9 cellular contexts compared by ENCODE assay signal in the genomic region with DNA sequence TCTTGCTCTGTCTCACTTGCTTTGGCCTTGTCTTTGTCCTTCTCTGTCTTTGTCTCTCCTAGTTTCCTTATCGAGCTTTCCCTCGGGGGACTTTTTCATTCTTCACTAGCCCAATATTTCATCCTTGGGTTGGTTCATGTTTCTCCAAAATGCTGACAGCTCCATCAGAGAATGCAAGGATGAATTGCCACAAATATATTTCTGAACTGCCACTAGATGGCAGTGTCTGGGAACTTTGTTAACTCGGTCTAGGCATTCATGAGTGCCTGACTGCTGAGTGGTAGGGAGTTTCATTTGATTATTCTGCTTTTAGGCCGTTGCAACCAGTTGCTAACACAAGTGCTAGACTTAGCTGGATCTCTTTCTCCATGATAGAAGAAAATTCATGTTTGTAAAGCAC.
DNase-seq lines count a peak whose midpoint lies in the region; ATAC-seq and TF ChIP-seq lines count a peak whose summit lies in the region.
"Had no signal": no experiment of that assay in that cellular context is flagged by ENCODE, and none has a peak within 500 bp of the region (broad histone marks: within the 10 kb centered on the region; RNA-seq: fewer than 3 reads in every experiment).

No MANE protein-coding gene starts in this region.

- no peak overlapping the region for H3K27ac ChIP-seq in HCT116 (ENCODE audit: low read depth, low read length)
- H3K27ac ChIP-seq in naive thymus-derived CD4-positive, alpha-beta T cell (ENCODE audit: low read depth, low read length): no peak overlapping the region

- RAD21 ChIA-PET in HCT116 (lab: Charles Lee; ENCODE audit: low non-redundant PET in 1 of 2, low total read pairs in 2 of 2, uncharacterized antibody in 2 of 2, unreplicated experiment in 2 of 2): no interaction called here

- H3K4me1 ChIP-seq in HCT116 (ENCODE audit: control insufficient read depth in 1 of 2, insufficient read depth in 2 of 2, low read length in 2 of 2): no peaks in the 10 kb centered on the region
- no peaks in the 10 kb centered on the region for H3K4me1 ChIP-seq in naive thymus-derived CD4-positive, alpha-beta T cell (ENCODE audit: control insufficient read depth in 2 of 2, insufficient read depth in 2 of 2, low read length in 2 of 2)

- H3K4me3 ChIP-seq in HCT116 (replicated peaks in 1 of 2; ENCODE audit: low read depth in 1 of 2, low read length in 2 of 2): no peak overlapping the region
- no peak overlapping the region for H3K4me3 ChIP-seq in naive thymus-derived CD4-positive, alpha-beta T cell (ENCODE audit: low read length)

- peak; percentile 67; the same call in 1 of the 2 replicates for ATAC-seq in HCT116
- peak; percentile 63 for ATAC-seq in esophagus mucosa
- ATAC-seq in naive thymus-derived CD4-positive, alpha-beta T cell: peak; percentile 63
- no peak for ATAC-seq in GM18520 (IDR thresholded peaks at IDR 0.05; ENCODE audit: unreplicated experiment)

- H3K9me2 ChIP-seq in HCT116 (ENCODE audit: insufficient read depth): no peaks in the 10 kb centered on the region

- no peaks in the 10 kb centered on the region for H3K27me3 Mint-ChIP-seq in naive thymus-derived CD4-positive, alpha-beta T cell
- H3K27me3 Mint-ChIP-seq: activated naive CD4-positive, alpha-beta T cell treated with anti-CD3 and anti-CD28 coated beads, Interleukin-2, amount 50 U/mL, for 24 hours had no signal

- H3K36me3 Mint-ChIP-seq in naive thymus-derived CD4-positive, alpha-beta T cell: peaks cover 0 to 3% (median 0%) of the 10 kb centered on the region in 5 donors
- H3K36me3 Mint-ChIP-seq: activated naive CD4-positive, alpha-beta T cell treated with anti-CD3 and anti-CD28 coated beads, Interleukin-2, amount 50 U/mL, for 24 hours had no signal

- intact Hi-C loops in HCT116 (cut with micrococcal nuclease): loop anchor here (2.0 kb wide), 1 partner anchor 320 kb away; no protein-coding TSS in a partner anchor
- intact Hi-C loops in naive thymus-derived CD4-positive, alpha-beta T cell (cut with micrococcal nuclease): loop anchor here (1.0 to 10.0 kb wide), 11 partner anchors 66 to 450 kb away; partner anchors contain the start of gene MBNL3 (in 1 of the 2)

- no peak overlapping the region for H3K27ac Mint-ChIP-seq in naive thymus-derived CD4-positive, alpha-beta T cell
- H3K27ac Mint-ChIP-seq: activated naive CD4-positive, alpha-beta T cell treated with anti-CD3 and anti-CD28 coated beads, Interleukin-2, amount 50 U/mL, for 24 hours had no signal

- TF ChIP-seq CTCF in GM10266 (IDR thresholded peaks at IDR 0.05; ENCODE audit: control insufficient read depth, insufficient read depth, low read depth, missing control alignments): peak; percentile 51
- TF ChIP-seq CTCF in HCT116 (IDR thresholded peaks at IDR 0.05 in 2 of 3, conservative IDR thresholded peaks at IDR 0.05 in 1 of 3; ENCODE audit: borderline replicate concordance in 1 of 3, insufficient read depth in 1 of 3, low read depth in 2 of 3, low read length in 2 of 3): peak; percentile 38 to 51 (median 43); a peak in 4 of 6 replicates

- peak; percentile 49 for TF ChIP-seq RAD21 in HCT116 (IDR thresholded peaks at IDR 0.05; ENCODE audit: low read depth)

- no peak overlapping the region for H3K4me3 Mint-ChIP-seq in naive thymus-derived CD4-positive, alpha-beta T cell
- H3K4me3 Mint-ChIP-seq: activated naive CD4-positive, alpha-beta T cell treated with anti-CD3 and anti-CD28 coated beads, Interleukin-2, amount 50 U/mL, for 24 hours had no signal

- in situ Hi-C loops in SK-MEL-5 (cut with HindIII; ENCODE audit: low pct_unique_long_range_greater_than_20kb, low sequenced_read_pairs): no loop called here

- H3K4me1 Mint-ChIP-seq in naive thymus-derived CD4-positive, alpha-beta T cell: peaks cover 0 to 2% (median 0%) of the 10 kb centered on the region in 7 donors

- CTCF ChIA-PET in HCT116 (lab: Charles Lee): interaction anchor here (0.6 to 1.4 kb wide), 16 partner anchors 8 to 451 kb away, joined by 3 to 8 read pairs (median 3); no protein-coding TSS in a partner anchor
- CTCF ChIA-PET in naive thymus-derived CD4-positive, alpha-beta T cell (lab: Charles Lee): interaction anchor here (0.6 to 2.8 kb wide), 14 partner anchors 10 to 1193 kb away, joined by 3 to 38 read pairs (median 4); no protein-coding TSS in a partner anchor

- H3K36me3 ChIP-seq in HCT116 (ENCODE audit: control insufficient read depth in 1 of 2, insufficient read depth in 2 of 2, low read length in 2 of 2): no peaks in the 10 kb centered on the region
- H3K36me3 ChIP-seq in naive thymus-derived CD4-positive, alpha-beta T cell (ENCODE audit: control insufficient read depth in 2 of 3, insufficient read depth in 3 of 3, low read length in 3 of 3): no peaks in the 10 kb centered on the region

- no peak overlapping the region for H3K4me2 ChIP-seq in HCT116 (ENCODE audit: low read length)

- H3K9ac ChIP-seq in HCT116 (ENCODE audit: low read length): no peak overlapping the region

- no TSS peak for BruUV-seq in HCT116 (replicated peaks; lab: Mats Ljungman, UMichigan)

- POLR2A ChIA-PET in HCT116 (lab: Charles Lee): no interaction called here
- POLR2A ChIA-PET in naive thymus-derived CD4-positive, alpha-beta T cell (lab: Charles Lee): interaction anchor here (1.5 kb wide), 1 partner anchor 199 kb away, joined by 5 read pairs; no protein-coding TSS in a partner anchor

- H3K27me3 ChIP-seq in HCT116 (ENCODE audit: insufficient read depth, low read length): no peaks in the 10 kb centered on the region
- no peaks in the 10 kb centered on the region for H3K27me3 ChIP-seq in naive thymus-derived CD4-positive, alpha-beta T cell (ENCODE audit: control insufficient read depth in 2 of 2, insufficient read depth in 2 of 2, low read length in 2 of 2)

- peak; percentile 33 for DNase-seq in GM10266 (ENCODE audit: extremely low spot score)
- peak; percentile 15 for DNase-seq in HCT116 (ENCODE audit: low read depth, low spot score)
- DNase-seq in SK-MEL-5 (ENCODE audit: low read depth, low spot score): peak; percentile 74
- DNase-seq in naive thymus-derived CD4-positive, alpha-beta T cell: peak in 7 of 9 donors; percentile 9 to 53 (median 42)
- DNase-seq in MV-4-11 (lab: John Stamatoyannopoulos, UW): no peak
- DNase-seq in OCI-M2 (lab: John Stamatoyannopoulos, UW; ENCODE audit: unreplicated experiment): no peak

- H3K9me3 ChIP-seq in HCT116 (ENCODE audit: control insufficient read depth in 1 of 2, insufficient read depth in 1 of 2, low read depth in 1 of 2, low read length in 2 of 2): no peaks in the 10 kb centered on the region
- no peaks in the 10 kb centered on the region for H3K9me3 ChIP-seq in naive thymus-derived CD4-positive, alpha-beta T cell (ENCODE audit: control insufficient read depth in 2 of 3, low read length in 3 of 3)

- no peak overlapping the region for H2AFZ ChIP-seq in HCT116 (ENCODE audit: low read depth, low read length, poor library complexity, severe bottlenecking)

- H4K20me1 ChIP-seq in HCT116 (ENCODE audit: insufficient read depth): no peaks in the 10 kb centered on the region

- H3K9me3 Mint-ChIP-seq in naive thymus-derived CD4-positive, alpha-beta T cell: peaks cover 0 to 5% (median 0%) of the 10 kb centered on the region in 11 donors
- H3K9me3 Mint-ChIP-seq: activated naive CD4-positive, alpha-beta T cell treated with anti-CD3 and anti-CD28 coated beads, Interleukin-2, amount 50 U/mL, for 24 hours had no signal

- no peaks in the 10 kb centered on the region for H3K79me2 ChIP-seq in HCT116 (ENCODE audit: insufficient read depth, low read length)

- TF ChIP-seq POLR2A in HCT116 (IDR thresholded peaks at IDR 0.05; ENCODE audit: borderline replicate concordance, extremely low read depth, insufficient read depth, insufficient read length): no peak

TF ChIP-seq in HCT116, 20 proteins besides CTCF, POLR2A, EP300 and RAD21 (continues in another document):
- TF ChIP-seq EGR1 (IDR thresholded peaks at IDR 0.05; ENCODE audit: low read depth) (no peak), EZH2phosphoT487 (IDR thresholded peaks at IDR 0.05; ENCODE audit: borderline replicate concordance) (no peak), TCF7L2 (IDR thresholded peaks at IDR 0.05; ENCODE audit: borderline replicate concordance, extremely low read depth, insufficient read depth, insufficient read length) (no peak), CBX3 (IDR thresholded peaks at IDR 0.05; ENCODE audit: low read depth) (no peak), YY1 (IDR thresholded peaks at IDR 0.05; ENCODE audit: extremely low read depth, insufficient replicate concordance, low read depth, low read length) (no peak), MAX (IDR thresholded peaks at IDR 0.05) (no peak), SIN3A (IDR thresholded peaks at IDR 0.05; ENCODE audit: low read depth) (no peak)
- TF ChIP-seq, protein P1, sequence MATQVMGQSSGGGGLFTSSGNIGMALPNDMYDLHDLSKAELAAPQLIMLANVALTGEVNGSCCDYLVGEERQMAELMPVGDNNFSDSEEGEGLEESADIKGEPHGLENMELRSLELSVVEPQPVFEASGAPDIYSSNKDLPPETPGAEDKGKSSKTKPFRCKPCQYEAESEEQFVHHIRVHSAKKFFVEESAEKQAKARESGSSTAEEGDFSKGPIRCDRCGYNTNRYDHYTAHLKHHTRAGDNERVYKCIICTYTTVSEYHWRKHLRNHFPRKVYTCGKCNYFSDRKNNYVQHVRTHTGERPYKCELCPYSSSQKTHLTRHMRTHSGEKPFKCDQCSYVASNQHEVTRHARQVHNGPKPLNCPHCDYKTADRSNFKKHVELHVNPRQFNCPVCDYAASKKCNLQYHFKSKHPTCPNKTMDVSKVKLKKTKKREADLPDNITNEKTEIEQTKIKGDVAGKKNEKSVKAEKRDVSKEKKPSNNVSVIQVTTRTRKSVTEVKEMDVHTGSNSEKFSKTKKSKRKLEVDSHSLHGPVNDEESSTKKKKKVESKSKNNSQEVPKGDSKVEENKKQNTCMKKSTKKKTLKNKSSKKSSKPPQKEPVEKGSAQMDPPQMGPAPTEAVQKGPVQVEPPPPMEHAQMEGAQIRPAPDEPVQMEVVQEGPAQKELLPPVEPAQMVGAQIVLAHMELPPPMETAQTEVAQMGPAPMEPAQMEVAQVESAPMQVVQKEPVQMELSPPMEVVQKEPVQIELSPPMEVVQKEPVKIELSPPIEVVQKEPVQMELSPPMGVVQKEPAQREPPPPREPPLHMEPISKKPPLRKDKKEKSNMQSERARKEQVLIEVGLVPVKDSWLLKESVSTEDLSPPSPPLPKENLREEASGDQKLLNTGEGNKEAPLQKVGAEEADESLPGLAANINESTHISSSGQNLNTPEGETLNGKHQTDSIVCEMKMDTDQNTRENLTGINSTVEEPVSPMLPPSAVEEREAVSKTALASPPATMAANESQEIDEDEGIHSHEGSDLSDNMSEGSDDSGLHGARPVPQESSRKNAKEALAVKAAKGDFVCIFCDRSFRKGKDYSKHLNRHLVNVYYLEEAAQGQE (IDR thresholded peaks at IDR 0.05; ENCODE audit: low read depth): no peak

Comparison
In these comparisons a context has a peak if more than half of its experiments do, and no peak if none do; other contexts are left out.
1. DNase-seq: peak in GM10266 (single experiment), HCT116 (single experiment), SK-MEL-5 (single experiment) and naive thymus-derived CD4-positive, alpha-beta T cell (7 of 9); none in MV-4-11 (single experiment) and OCI-M2 (single experiment).